ENCODE assay signal across 22 cellular contexts in the genomic region with DNA sequence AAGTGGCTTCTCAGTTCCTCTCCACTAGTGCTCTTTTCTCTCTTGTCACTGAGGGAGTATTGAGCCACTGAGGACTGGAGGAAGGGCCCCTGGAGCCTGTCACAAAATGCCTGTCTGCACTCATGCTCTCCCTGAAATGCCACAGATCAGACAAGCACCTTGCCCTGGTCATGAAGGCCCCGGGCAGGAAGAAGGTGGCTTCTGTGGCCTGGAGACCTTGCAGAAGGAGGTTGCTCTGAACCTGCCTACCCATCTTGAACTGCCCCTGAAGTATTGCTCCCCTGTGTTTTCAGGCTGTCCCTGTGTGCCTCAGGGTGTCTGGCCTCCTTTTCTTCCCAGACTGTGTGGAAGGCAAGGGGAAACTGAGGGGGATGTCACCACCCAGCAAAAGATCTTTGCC. TPM values are rescaled to one million over a fixed set of nuclear protein-coding genes. Genes with fewer than 3 reads are reported as not detected.
"Had no signal": no experiment of that assay in that cellular context is flagged by ENCODE, and none has a peak within 500 bp of the region (broad histone marks: within the 10 kb centered on the region; RNA-seq: fewer than 3 reads in every experiment).

No MANE protein-coding gene starts in this region.

- H3K36me3 Mint-ChIP-seq: activated CD4-positive, alpha-beta memory T cell treated with anti-CD3 and anti-CD28 coated beads for 36 hours; activated naive CD8-positive, alpha-beta T cell; natural killer cell treated with Interleukin-12 subunit alpha and Interleukin-12 subunit beta and Interleukin-15 and Interleukin-18, amount 100 ng/mL, for 72 hours had no signal

- H3K9me3 ChIP-seq: gastroesophageal sphincter had no signal

- FAIRE-seq: endothelial cell of umbilical vein, kidney had no signal

- H3K36me3 ChIP-seq: brain microvascular endothelial cell, gastroesophageal sphincter had no signal

- DNase-seq: activated CD4-positive, alpha-beta memory T cell treated with anti-CD3 and anti-CD28 coated beads for 36 hours; activated CD4-positive, alpha-beta T cell treated with anti-CD3 and anti-CD28 coated beads for 1 hour; activated CD8-positive, alpha-beta memory T cell treated with anti-CD3 and anti-CD28 coated beads, Interleukin-2, amount 50 U/mL, for 4 hours; activated gamma-delta T cell treated with Interleukin-2 at 50 U/mL for 16 hours; activated T-cell treated with anti-CD3 and anti-CD28 coated beads, Interleukin-2, amount 50 U/mL, for 48 hours; anterior cingulate cortex; brain microvascular endothelial cell; cerebellar nuclear complex; effector CD8-positive, alpha-beta T cell; kidney; left ventricle myocardium superior; mesendoderm; nucleus accumbens; right cardiac atrium had no signal

- H3K9me3 Mint-ChIP-seq: activated CD4-positive, alpha-beta memory T cell treated with anti-CD3 and anti-CD28 coated beads for 36 hours; natural killer cell treated with Interleukin-12 subunit alpha and Interleukin-12 subunit beta and Interleukin-15 and Interleukin-18, amount 100 ng/mL, for 72 hours; stimulated activated naive CD8-positive, alpha-beta T cell treated with anti-CD3 and anti-CD28 coated beads, Interleukin-15, Interleukin-2, amounts not matched to agents 100 ng/mL and 50 ng/mL, for 24 hours had no signal

- H3K4me3 Mint-ChIP-seq: activated CD4-positive, alpha-beta memory T cell treated with anti-CD3 and anti-CD28 coated beads for 36 hours; activated naive CD8-positive, alpha-beta T cell; natural killer cell treated with Interleukin-12 subunit alpha and Interleukin-12 subunit beta and Interleukin-15 and Interleukin-18, amount 100 ng/mL, for 72 hours; stimulated activated naive CD8-positive, alpha-beta T cell treated with anti-CD3 and anti-CD28 coated beads, Interleukin-15, Interleukin-2, amounts not matched to agents 100 ng/mL and 50 ng/mL, for 24 hours had no signal

- H3K27ac Mint-ChIP-seq: activated CD4-positive, alpha-beta memory T cell treated with anti-CD3 and anti-CD28 coated beads for 36 hours; activated naive CD8-positive, alpha-beta T cell; natural killer cell treated with Interleukin-12 subunit alpha and Interleukin-12 subunit beta and Interleukin-15 and Interleukin-18, amount 100 ng/mL, for 72 hours; progenitor cell of endocrine pancreas; stimulated activated naive CD8-positive, alpha-beta T cell treated with anti-CD3 and anti-CD28 coated beads, Interleukin-15, Interleukin-2, amounts not matched to agents 100 ng/mL and 50 ng/mL, for 24 hours had no signal

- ATAC-seq: gastroesophageal sphincter; left ventricle myocardium superior; natural killer cell treated with Interleukin-12 subunit alpha and Interleukin-12 subunit beta and Interleukin-15 and Interleukin-18, amount 100 ng/mL, for 72 hours; right cardiac atrium; SK-N-SH treated with all-trans-retinoic acid at 6 μM for 48 hours had no signal

- H3K4me3 ChIP-seq: gastroesophageal sphincter had no signal

- H3K27ac ChIP-seq: brain microvascular endothelial cell, gastroesophageal sphincter had no signal

RNA-seq across cellular contexts. Expression of a gene that starts 3.1 kb away (rescaled TPM):
- total RNA-seq: activated CD4-positive, alpha-beta memory T cell treated with anti-CD3 and anti-CD28 coated beads for 36 hours; endothelial cell of umbilical vein; natural killer cell treated with Interleukin-12 subunit alpha and Interleukin-12 subunit beta and Interleukin-15 and Interleukin-18, amount 100 ng/mL, for 72 hours; progenitor cell of endocrine pancreas; T-helper 1 cell treated with Interleukin-12 subunit alpha and Interleukin-12 subunit beta and Interleukin-4 antibody, amounts not matched to agents 30 ng/mL and 1 ng/mL, for 36 hours had no signal
